8 cellular contexts compared by ENCODE assay signal in genomic region chr19:10390652-10391286, GRCh38. TPM values are rescaled to one million over a fixed set of nuclear protein-coding genes. Genes with fewer than 3 reads are reported as not detected.
DNase-seq lines count a peak whose midpoint lies in the region; ATAC-seq and TF ChIP-seq lines count a peak whose summit lies in the region.

No MANE protein-coding gene starts in this region.

- CTCF ChIA-PET in Caco-2 (lab: Charles Lee) (interaction anchor here (0.6 to 1.4 kb wide), 12 partner anchors 9 to 156 kb away, joined by 3 to 27 read pairs (median 4); partner anchors contain the start of genes CDC37, ICAM1, ICAM5 and MRPL4), PC-9 (lab: Charles Lee) (interaction anchor here (0.6 to 1.0 kb wide), 6 partner anchors 60 to 459 kb away, joined by 3 to 9 read pairs (median 6); partner anchors contain the start of gene ICAM1)

- H3K27ac ChIP-seq in PC-9 = no peak overlapping the region
- no peak overlapping the region for H3K27ac ChIP-seq in ovary

- H3K9me3 ChIP-seq in Caco-2 (no peaks in the 10 kb centered on the region), PC-9 (ENCODE audit: insufficient read depth, low read depth) (no peaks in the 10 kb centered on the region), ovary (no peaks in the 10 kb centered on the region)

- H3K9me2 ChIP-seq in PC-9 (ENCODE audit: insufficient read depth) = no peaks in the 10 kb centered on the region

- no peak overlapping the region for H3K4me2 ChIP-seq in PC-9

- TF ChIP-seq CTCF in Caco-2 (IDR thresholded peaks at IDR 0.05; ENCODE audit: insufficient read depth in 1 of 2, low read depth in 1 of 2, low read length in 1 of 2, severe bottlenecking in 1 of 2, unreplicated experiment in 1 of 2) = peak; percentile 78 to 83
- peak; percentile 91 for TF ChIP-seq CTCF in PC-9 (conservative IDR thresholded peaks at IDR 0.05)
- peak; percentile 43 to 75 (median 70) for TF ChIP-seq CTCF in ovary (IDR thresholded peaks at IDR 0.05)

- H3K27me3 Mint-ChIP-seq in Caco-2 (ENCODE audit: insufficient read depth, unreplicated experiment) = no peaks in the 10 kb centered on the region

- H3F3A ChIP-seq in PC-9 (ENCODE audit: insufficient read depth, low read depth) = peaks cover 54% of the 10 kb centered on the region

- H3K27me3 ChIP-seq in Caco-2 (replicated peaks; ENCODE audit: control insufficient read depth, insufficient read depth, low read length) (no peaks in the 10 kb centered on the region), PC-9 (ENCODE audit: insufficient read depth, low read depth) (no peaks in the 10 kb centered on the region), ovary (no peaks in the 10 kb centered on the region)

- POLR2A ChIA-PET in Caco-2 (lab: Charles Lee) (interaction anchor here (0.6 to 0.9 kb wide), 2 partner anchors 13 to 99 kb away, joined by 6 read pairs; partner anchors contain the start of gene CDC37), PC-9 (lab: Charles Lee; ENCODE audit: unreplicated experiment) (interaction anchor here (0.6 kb wide), 1 partner anchor 438 kb away, joined by 3 read pairs; no protein-coding TSS in a partner anchor)

- H3K4me3 ChIP-seq in Caco-2 (ENCODE audit: low read depth, low read length) (no peak overlapping the region), PC-9 (no peak overlapping the region), ovary (no peak overlapping the region)

- H3K4me3 Mint-ChIP-seq in Caco-2 (ENCODE audit: unreplicated experiment) = no peak overlapping the region

- DNase-seq in Caco-2 = peak; percentile 75 to 78
- peak in 68 of 76 experiments; percentile 15 to 85 (median 62) for DNase-seq in HUDEP-2 (lab: John Stamatoyannopoulos, UW; ENCODE audit: unreplicated experiment in 76 of 76)
- peak; percentile 59 to 61 for DNase-seq in PC-9
- DNase-seq in activated T-helper 1 cell treated with anti-CD3 and anti-CD28 coated beads, Interleukin-2, amount 50 U/mL, for 16 hours (ENCODE audit: low read depth in 1 of 2, low spot score in 1 of 2) = peak; percentile 35 to 41
- DNase-seq in fibroblast of the conjunctiva (ENCODE audit: low read depth) = peak; percentile 50
- DNase-seq in ovary = peak; percentile 55 to 77 (median 68)

- H3K4me1 ChIP-seq in Caco-2 (no peaks in the 10 kb centered on the region), PC-9 (replicated peaks; ENCODE audit: insufficient read depth) (no peaks in the 10 kb centered on the region), ovary (ENCODE audit: insufficient read depth) (no peaks in the 10 kb centered on the region)

- intact Hi-C loops in Caco-2 (cut with micrococcal nuclease; ENCODE audit: unreplicated experiment) = loop anchor here (5.0 kb wide), 1 partner anchor 458 kb away; no protein-coding TSS in a partner anchor
- intact Hi-C loops in PC-9 (cut with micrococcal nuclease; ENCODE audit: unreplicated experiment) = no loop called here
- intact Hi-C loops in ovary (cut with DNase I) = loop anchor here in 2 of 4 donors (5.0 to 10.0 kb wide), 2 partner anchors 456 to 458 kb away; partner anchors contain the start of gene OLFM2 (in 1 of the 2)

- H4K20me1 ChIP-seq in PC-9 (ENCODE audit: insufficient read depth) = peaks cover 16% of the 10 kb centered on the region

- 46 to 54% (median 49%) methylated on average over 9 of the region's 9 CpGs for WGBS in ovary, 3 donors

- peaks cover 41% of the 10 kb centered on the region for H3K36me3 Mint-ChIP-seq in Caco-2 (ENCODE audit: insufficient read depth, unreplicated experiment)

- TF ChIP-seq EP300 in ovary (IDR thresholded peaks at IDR 0.05) = no peak

- H3K27ac Mint-ChIP-seq in Caco-2 (ENCODE audit: unreplicated experiment) = no peak overlapping the region

- H3K36me3 ChIP-seq in Caco-2 (ENCODE audit: control insufficient read depth, insufficient read depth, low read length) (peaks cover 2% of the 10 kb centered on the region; the same call in 1 of the 2 replicates), PC-9 (ENCODE audit: low read depth) (peaks cover 16% of the 10 kb centered on the region), ovary (no peaks in the 10 kb centered on the region)

- no peak for TF ChIP-seq POLR2A in ovary (IDR thresholded peaks at IDR 0.05)

- no peaks in the 10 kb centered on the region for H3K4me1 Mint-ChIP-seq in Caco-2 (ENCODE audit: low read depth, unreplicated experiment)

- no peaks in the 10 kb centered on the region for H3K79me2 ChIP-seq in PC-9 (ENCODE audit: low read depth)

- BruUV-seq in Caco-2 (replicated peaks; lab: Mats Ljungman, UMichigan) (no TSS peak), PC-9 (replicated peaks; lab: Mats Ljungman, UMichigan) (no TSS peak)

- H3K9me3 Mint-ChIP-seq in Caco-2 (ENCODE audit: unreplicated experiment) = no peaks in the 10 kb centered on the region

- no peak for ATAC-seq in HG03175 (IDR thresholded peaks at IDR 0.05; ENCODE audit: unreplicated experiment)
- no peak for ATAC-seq in GM21367 (IDR thresholded peaks at IDR 0.05; ENCODE audit: unreplicated experiment)

- no peak overlapping the region for H2AFZ ChIP-seq in PC-9

RNA-seq across cellular contexts. Expression of gene TYK2, which starts 10.4 kb away (rescaled TPM):
- total RNA-seq in Caco-2 (2022) = 124 and 134 TPM in 2 replicates
- 94.7 and 102 TPM in 2 replicates for total RNA-seq in PC-9 (2021)
- total RNA-seq in ovary = 100 to 1,000 TPM in 1 of 7 donors, 10 to 100 TPM in 6; 55.4 to 118 (median 81.6) TPM
- polyA plus RNA-seq in ovary = 10 to 100 TPM; 62.7 to 73.2 TPM

RNA-seq across cellular contexts. Expression of gene CDC37, which starts 12.6 kb away (rescaled TPM):
- total RNA-seq in Caco-2 (2022) (154 and 164 TPM in 2 replicates), PC-9 (2021) (156 and 191 TPM in 2 replicates), ovary (100 to 1,000 TPM in 5 of 7 donors, 10 to 100 TPM in 2; 81.3 to 123 (median 113) TPM)
- polyA plus RNA-seq in ovary = 100 to 1,000 TPM; 117 to 180 TPM

RNA-seq across cellular contexts. Expression of gene PDE4A, which starts 29.6 kb away (rescaled TPM):
- total RNA-seq in Caco-2 (2022) (3.6 and 3.7 TPM in 2 replicates), PC-9 (2021) (8.9 and 10.4 TPM in 2 replicates), ovary (1 to 10 TPM in 6 of 7 donors, under 1 TPM in 1; 0.71 to 4.8 (median 3.0) TPM)
- 1 to 10 TPM; 2.1 to 2.6 TPM for polyA plus RNA-seq in ovary

RNA-seq across cellular contexts. Expression of gene ICAM3, which starts 51.3 kb away (rescaled TPM):
- total RNA-seq in Caco-2 (2022) (6.9 and 9.8 TPM in 2 replicates), PC-9 (2021) (14.0 and 22.7 TPM in 2 replicates), ovary (10 to 100 TPM in 1 of 7 donors, 1 to 10 TPM in 6; 2.2 to 10.9 (median 3.6) TPM)
- polyA plus RNA-seq in ovary = 1 to 10 TPM; 3.9 to 4.3 TPM

RNA-seq across cellular contexts. Expression of gene RAVER1, which starts 57.4 kb away (rescaled TPM):
- total RNA-seq in Caco-2 (2022) (53.9 and 55.1 TPM in 2 replicates), PC-9 (2021) (52.9 and 83.9 TPM in 2 replicates), ovary (10 to 100 TPM; 13.1 to 50.7 (median 41.0) TPM)
- 10 to 100 TPM in 1 of 2 donors, 1 to 10 TPM in 1; 1.3 to 18.2 TPM for polyA plus RNA-seq in ovary
